Comparison of ENCODE assay signal across 8 cellular contexts in the genomic region with DNA sequence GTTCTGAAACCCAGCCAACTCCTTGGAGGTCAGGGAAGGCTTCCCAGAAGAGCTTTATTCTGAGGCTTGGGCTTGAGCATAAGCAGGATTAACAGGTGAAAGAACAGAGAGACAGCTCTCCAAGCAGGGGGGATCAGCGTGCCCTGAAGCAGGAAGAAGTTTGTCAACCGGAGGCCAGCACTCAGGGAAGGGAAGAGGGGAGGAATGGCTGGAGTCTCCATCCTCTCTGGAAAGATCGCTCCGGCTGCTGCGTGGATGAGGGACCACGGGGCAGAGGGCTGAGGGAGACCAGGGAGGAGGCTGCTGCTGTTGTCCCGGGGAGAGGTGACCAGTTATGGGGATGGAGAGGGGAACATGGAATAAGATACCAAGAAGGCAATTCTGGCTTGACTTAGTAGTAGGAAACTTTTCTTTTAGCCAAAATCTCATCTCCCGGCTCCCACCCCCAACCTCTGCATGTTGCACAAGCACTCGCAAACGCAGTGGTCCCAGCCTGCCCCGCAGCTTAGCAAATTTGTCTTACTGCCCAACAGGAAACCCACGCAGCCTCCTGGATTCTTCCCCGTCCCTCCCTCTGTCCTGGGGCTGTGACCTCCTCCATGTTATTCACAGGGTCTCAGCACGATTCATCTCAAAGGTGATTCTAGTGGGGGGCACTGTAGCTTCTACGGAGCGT. TPM values are rescaled to one million over a fixed set of nuclear protein-coding genes. Genes with fewer than 3 reads are reported as not detected.
A peak's percentile ranks its signal among the peaks of the same experiment; 100 is the strongest.
DNase-seq lines count a peak whose midpoint lies in the region; FAIRE-seq and TF ChIP-seq lines count a peak whose summit lies in the region.

No MANE protein-coding gene starts in this region.

- H3K4me3 ChIP-seq in ACC112 (ENCODE audit: low read depth, low read length) (peak overlapping the region; percentile 72), HUES6 (ENCODE audit: low read depth, low read length) (peak overlapping the region; percentile 49), bronchial epithelial cell (ENCODE audit: low read depth, low read length) (peak overlapping the region; percentile 42), muscle layer of colon (ENCODE audit: low read depth in 1 of 2, low read length in 2 of 2) (peak overlapping the region; percentile 26 to 57)

- H3K4me1 ChIP-seq in ACC112 (ENCODE audit: control insufficient read depth, insufficient read depth, low read length, unreplicated experiment) (peaks cover 39% of the 10 kb centered on the region), HUES6 (ENCODE audit: control insufficient read depth, insufficient read depth, low read length) (peaks cover 32% of the 10 kb centered on the region), muscle layer of colon (ENCODE audit: insufficient read depth, low read length) (peaks cover 31% of the 10 kb centered on the region)

- peak overlapping the region; percentile 10 for H2AFZ ChIP-seq in ACC112 (ENCODE audit: low read length, unreplicated experiment)

- peaks cover 29% of the 10 kb centered on the region for H3K79me2 ChIP-seq in ACC112 (ENCODE audit: control insufficient read depth, insufficient read depth, low read length, unreplicated experiment)

- H3K9me3 ChIP-seq in HUES6 (ENCODE audit: control insufficient read depth, insufficient read depth, low read depth, low read length), result peaks cover 9% of the 10 kb centered on the region
- no peaks in the 10 kb centered on the region for H3K9me3 ChIP-seq in muscle layer of colon (ENCODE audit: low read length)

- no peaks in the 10 kb centered on the region for H3K27me3 ChIP-seq in ACC112 (ENCODE audit: insufficient read depth, low read length)
- no peaks in the 10 kb centered on the region for H3K27me3 ChIP-seq in HUES6 (ENCODE audit: control insufficient read depth, insufficient read depth, low read length)
- H3K27me3 ChIP-seq in bronchial epithelial cell (ENCODE audit: control insufficient read depth, insufficient read depth, low read length), result no peaks in the 10 kb centered on the region
- no peaks in the 10 kb centered on the region for H3K27me3 ChIP-seq in muscle layer of colon (ENCODE audit: control insufficient read depth in 1 of 2, insufficient read depth in 2 of 2, low read length in 2 of 2)

- H3K36me3 ChIP-seq in ACC112 (ENCODE audit: insufficient read depth, low read length) (peaks cover 11% of the 10 kb centered on the region), HUES6 (ENCODE audit: control insufficient read depth, insufficient read depth, low read length) (peaks cover 12% of the 10 kb centered on the region; the same call in 1 of the 2 replicates), bronchial epithelial cell (ENCODE audit: control insufficient read depth, insufficient read depth, low read length) (no peaks in the 10 kb centered on the region), muscle layer of colon (ENCODE audit: insufficient read depth, low read length) (no peaks in the 10 kb centered on the region)

- DNase-seq in bronchial epithelial cell (ENCODE audit: low read depth) (no peak), NCI-H187 (lab: John Stamatoyannopoulos, UW) (no peak), D341Med (ENCODE audit: low spot score) (no peak)
- no peak for DNase-seq in activated effector memory CD4-positive, alpha-beta T cell treated with anti-CD3 and anti-CD28 coated beads, Interleukin-2, amount 50 U/mL, for 16 hours
- DNase-seq in effector CD8-positive, alpha-beta T cell (lab: John Stamatoyannopoulos, UW), result no peak

- H3K9ac ChIP-seq in HUES6 (ENCODE audit: low read length) (peak overlapping the region; percentile 8), muscle layer of colon (ENCODE audit: low read length) (no peak overlapping the region)

- FAIRE-seq in bronchial epithelial cell (lab: Jason Lieb, UNC), result no peak

- H3K27ac ChIP-seq in ACC112 (ENCODE audit: low read depth, low read length) (peak overlapping the region; percentile 63; the same call in 1 of the 2 replicates), HUES6 (ENCODE audit: low read depth, low read length) (no peak overlapping the region), muscle layer of colon (ENCODE audit: low read depth, low read length) (peak overlapping the region; percentile 38)

- no peak for TF ChIP-seq CTCF in bronchial epithelial cell (IDR thresholded peaks at IDR 0.05; ENCODE audit: insufficient read depth, low read length, severe bottlenecking)

RNA-seq across cellular contexts. Expression of gene SSH1, which starts 1.2 kb away (rescaled TPM):
- total RNA-seq in bronchial epithelial cell, result 7.1 and 8.1 TPM in 2 replicates

RNA-seq across cellular contexts. Expression of gene DAO, which starts 21.4 kb away (rescaled TPM):
- not detected in 2 replicates for total RNA-seq in bronchial epithelial cell
